1 cellular context compared by ENCODE assay signal in genomic region chr19:55067869-55068268, GRCh38.
TF ChIP-seq lines count a peak whose summit lies in the region.

No MANE protein-coding gene starts in this region.

TF ChIP-seq in H1, 55 proteins besides CTCF, POLR2A, EP300 and RAD21:
- no peak for TF ChIP-seq HDAC6 (IDR thresholded peaks at IDR 0.05; ENCODE audit: low read depth, low read length)
- no peak for TF ChIP-seq EGR1 (IDR thresholded peaks at IDR 0.05; ENCODE audit: borderline replicate concordance, low read depth, low read length)
- no peak for TF ChIP-seq TCF12 (IDR thresholded peaks at IDR 0.05; ENCODE audit: low read depth, low read length)
- TF ChIP-seq SIN3A (conservative IDR thresholded peaks at IDR 0.05 in 1 of 2, IDR thresholded peaks at IDR 0.05 in 1 of 2; ENCODE audit: low read depth in 1 of 2, low read length in 2 of 2), result no peak
- no peak for TF ChIP-seq KDM5A (IDR thresholded peaks at IDR 0.05; ENCODE audit: low read length)
- no peak for TF ChIP-seq RXRA (IDR thresholded peaks at IDR 0.05; ENCODE audit: insufficient read depth, low read depth, low read length)
- no peak for TF ChIP-seq HDAC2 (IDR thresholded peaks at IDR 0.05; ENCODE audit: borderline replicate concordance in 1 of 2, low read depth in 2 of 2, low read length in 2 of 2)
- no peak for TF ChIP-seq RNF2 (IDR thresholded peaks at IDR 0.05; ENCODE audit: borderline replicate concordance, low read depth, low read length, missing control alignments, poor library complexity, severe bottlenecking)
- TF ChIP-seq PHF8 (conservative IDR thresholded peaks at IDR 0.05; ENCODE audit: low read depth, low read length), result no peak
- no peak for TF ChIP-seq SIX5 (IDR thresholded peaks at IDR 0.05; ENCODE audit: low read depth, low read length)
- TF ChIP-seq CBX5 (IDR thresholded peaks at IDR 0.05; ENCODE audit: low read depth, low read length), result no peak
- no peak for TF ChIP-seq GTF2F1 (IDR thresholded peaks at IDR 0.05; ENCODE audit: borderline replicate concordance, low read depth, low read length)
- no peak for TF ChIP-seq ATF2 (IDR thresholded peaks at IDR 0.05; ENCODE audit: low read length)
- TF ChIP-seq NRF1 (IDR thresholded peaks at IDR 0.05; ENCODE audit: low read depth, low read length), result no peak
